Comparison of ENCODE assay signal across 8 cellular contexts in genomic region chr6:43014434-43014909, GRCh38. TPM values are rescaled to one million over a fixed set of nuclear protein-coding genes. Genes with fewer than 3 reads are reported as not detected.
DNase-seq lines count a peak whose midpoint lies in the region; ATAC-seq, FAIRE-seq and TF ChIP-seq lines count a peak whose summit lies in the region.

No MANE protein-coding gene starts in this region.

- peaks cover 8% of the 10 kb centered on the region for H3K79me1 ChIP-seq in H1 (ENCODE audit: low read depth, low read length)

- no peaks in the 10 kb centered on the region for H3K27me3 Mint-ChIP-seq in neural crest cell (ENCODE audit: low read depth)

- H3K4me2 ChIP-seq in OCI-LY3 (ENCODE audit: low read length) (peak overlapping the region; percentile 97), H1 (ENCODE audit: insufficient read depth in 1 of 2, low read depth in 2 of 2, low read length in 2 of 2) (peak overlapping the region; percentile 78 to 90)

- TF ChIP-seq POLR2A in H1 (IDR thresholded peaks at IDR 0.05; ENCODE audit: control extremely low read depth in 1 of 2, low read depth in 2 of 2, low read length in 2 of 2): no peak

- no peaks in the 10 kb centered on the region for H4K20me1 ChIP-seq in OCI-LY3 (ENCODE audit: insufficient read depth, low read length)
- peaks cover 0 to 9% of the 10 kb centered on the region in 2 experiments for H4K20me1 ChIP-seq in H1 (replicated peaks in 1 of 2; ENCODE audit: control insufficient read depth in 1 of 2, insufficient read depth in 2 of 2, low read length in 2 of 2)

- H2BK120ac ChIP-seq in H1 (replicated peaks; ENCODE audit: low read depth, low read length): no peak overlapping the region

- H4K5ac ChIP-seq in H1 (ENCODE audit: insufficient read length, low read depth, low read length): peak overlapping the region; percentile 82

- POLR2A ChIA-PET in H1 (lab: Charles Lee; ENCODE audit: partially characterized antibody): interaction anchor here (0.9 to 27.9 kb wide), 17 partner anchors 11 to 161 kb away, joined by 3 to 584 read pairs (median 6); partner anchors contain the start of genes CNPY3, CUL7, KLC4 and MRPL2

- ATAC-seq in HG03175 (IDR thresholded peaks at IDR 0.05; ENCODE audit: unreplicated experiment) (no peak), GM18517 (IDR thresholded peaks at IDR 0.05; ENCODE audit: unreplicated experiment) (no peak), GM19452 (IDR thresholded peaks at IDR 0.05; ENCODE audit: unreplicated experiment) (no peak)

- no peak for FAIRE-seq in H1 (lab: Jason Lieb, UNC)

- peak overlapping the region; percentile 96 for H3K27ac Mint-ChIP-seq in neural crest cell (ENCODE audit: unreplicated experiment)

- H4K91ac ChIP-seq in H1 (replicated peaks; ENCODE audit: insufficient read length, low read length): peak overlapping the region; percentile 36

- DNase-seq in GM12864 (ENCODE audit: low read depth): no peak
- no peak for DNase-seq in H1 (ENCODE audit: low read depth in 1 of 2, low spot score in 2 of 2)
- DNase-seq in neural crest cell (ENCODE audit: low read depth, low spot score): no peak
- DNase-seq in NCI-H2107 (lab: John Stamatoyannopoulos, UW): no peak

- H3K9ac ChIP-seq in OCI-LY3 (ENCODE audit: low read length) (peak overlapping the region; percentile 87), H1 (replicated peaks in 1 of 4; ENCODE audit: extremely low read depth in 1 of 4, low read depth in 3 of 4, low read length in 3 of 4) (peak overlapping the region in 3 of 4 experiments; percentile 68 to 81 (median 77); a peak in 6 of 7 replicates)

- H3K4me1 Mint-ChIP-seq in neural crest cell: peaks cover 30% of the 10 kb centered on the region

- peak overlapping the region; percentile 75 for H3K56ac ChIP-seq in H1 (replicated peaks; ENCODE audit: insufficient read length, low read depth, low read length)

- H4K8ac ChIP-seq in H1 (ENCODE audit: extremely low read depth, insufficient read depth, low read length): no peak overlapping the region

- H3K36me3 ChIP-seq in OCI-LY3 (replicated peaks; ENCODE audit: low read depth, low read length): peaks cover 43% of the 10 kb centered on the region
- peaks cover 16 to 46% (median 38%) of the 10 kb centered on the region in 4 experiments for H3K36me3 ChIP-seq in H1 (ENCODE audit: control insufficient read depth in 2 of 4, insufficient read depth in 4 of 4, low read length in 3 of 4)

- H3K9me3 ChIP-seq in OCI-LY3 (ENCODE audit: insufficient read depth, low read length) (no peaks in the 10 kb centered on the region), H1 (ENCODE audit: insufficient read depth in 2 of 2, low read depth in 1 of 2, low read length in 1 of 2) (no peaks in the 10 kb centered on the region)

- TF ChIP-seq RAD21 in H1 (IDR thresholded peaks at IDR 0.05 in 1 of 2, conservative IDR thresholded peaks at IDR 0.05 in 1 of 2; ENCODE audit: low read depth in 2 of 2, low read length in 2 of 2): no peak

- no peaks in the 10 kb centered on the region for H3K27me3 ChIP-seq in OCI-LY3 (ENCODE audit: low read depth, low read length)
- H3K27me3 ChIP-seq in H1 (replicated peaks in 1 of 4; ENCODE audit: control insufficient read depth in 3 of 4, extremely low read depth in 1 of 4, insufficient read depth in 3 of 4, low read length in 3 of 4): no peaks in the 10 kb centered on the region

- no peak for TF ChIP-seq CTCF in GM12864 (IDR thresholded peaks at IDR 0.05; ENCODE audit: low read depth, low read length, missing control alignments)
- TF ChIP-seq CTCF in OCI-LY3 (IDR thresholded peaks at IDR 0.05; ENCODE audit: low read depth, low read length): no peak
- TF ChIP-seq CTCF in H1 (IDR thresholded peaks at IDR 0.05; ENCODE audit: control extremely low read depth in 1 of 3, insufficient read depth in 1 of 3, low read depth in 1 of 3, low read length in 3 of 3): no peak
- TF ChIP-seq CTCF in neural crest cell (conservative IDR thresholded peaks at IDR 0.05): no peak

- H3K23me2 ChIP-seq in H1 (ENCODE audit: low read depth, low read length): peaks cover 7% of the 10 kb centered on the region

- no peak overlapping the region for H3K23ac ChIP-seq in H1 (ENCODE audit: insufficient read length)

- H3K9me3 Mint-ChIP-seq in neural crest cell: no peaks in the 10 kb centered on the region

- peak overlapping the region; percentile 52; the same call in 1 of the 2 replicates for H2AFZ ChIP-seq in OCI-LY3 (ENCODE audit: low read depth, low read length)
- no peak overlapping the region for H2AFZ ChIP-seq in H1 (ENCODE audit: low read length)

- H2BK15ac ChIP-seq in H1 (ENCODE audit: low read length): peak overlapping the region; percentile 75; the same call in 1 of the 2 replicates

- no peak overlapping the region for H2BK20ac ChIP-seq in H1 (ENCODE audit: low read length)

- peak overlapping the region; percentile 82 for H3K4me3 ChIP-seq in GM12864 (ENCODE audit: low read depth, low read length)
- H3K4me3 ChIP-seq in OCI-LY3 (ENCODE audit: low read length): peak overlapping the region; percentile 90
- peak overlapping the region; percentile 76 to 99 (median 88) for H3K4me3 ChIP-seq in H1 (ENCODE audit: extremely low read depth in 1 of 4, insufficient read depth in 2 of 4, low read depth in 3 of 4, low read length in 4 of 4)

- H2BK12ac ChIP-seq in H1 (ENCODE audit: low read depth, low read length): peak overlapping the region; percentile 53; the same call in 1 of the 2 replicates

- TF ChIP-seq EP300 in H1 (IDR thresholded peaks at IDR 0.05; ENCODE audit: borderline replicate concordance in 1 of 2, low read depth in 2 of 2, low read length in 2 of 2): no peak

- no peak overlapping the region for H3K14ac ChIP-seq in H1 (ENCODE audit: insufficient read length)

- WGBS in H1 (ENCODE audit: extremely low coverage in 1 of 2, insufficient coverage in 1 of 2, insufficient read length in 1 of 2, insufficient replicate concordance in 2 of 2, low coverage in 1 of 2, low lambda C conversion rate in 2 of 2, missing lambda C conversion rate in 1 of 2), 2 experiments: 5% methylated on average over 6 of the region's 7 CpGs; no CpG with 5 or more reads in 1 of the 2 experiments

- H3K4ac ChIP-seq in H1 (replicated peaks; ENCODE audit: insufficient read length, low read depth, low read length): peak overlapping the region; percentile 17

- CTCF ChIA-PET in H1 (lab: Charles Lee; ENCODE audit: partially characterized antibody): interaction anchor here (0.6 to 2.2 kb wide), 13 partner anchors 27 to 530 kb away, joined by 3 to 9 read pairs (median 3); partner anchors contain the start of genes GNMT and PTK7

- H3K36me3 Mint-ChIP-seq in neural crest cell (ENCODE audit: low read depth): peaks cover 4% of the 10 kb centered on the region

- peak overlapping the region; percentile 97 for H3K4me3 Mint-ChIP-seq in neural crest cell

- peak overlapping the region; percentile 84 for H2AK5ac ChIP-seq in H1 (ENCODE audit: low read depth, low read length)

- peak overlapping the region; percentile 91 for H2BK5ac ChIP-seq in H1 (ENCODE audit: low read depth, low read length)

- H3K4me1 ChIP-seq in OCI-LY3 (ENCODE audit: low read length) (peaks cover 15% of the 10 kb centered on the region), H1 (replicated peaks in 1 of 4; ENCODE audit: control insufficient read depth in 3 of 4, insufficient read depth in 4 of 4, low read length in 3 of 4) (peaks cover 0 to 9% (median 4%) of the 10 kb centered on the region in 4 experiments; a peak in 6 of 7 replicates)

- peak overlapping the region; percentile 75 for H3K18ac ChIP-seq in H1 (ENCODE audit: extremely low read depth, low read length)

- peaks cover 31% of the 10 kb centered on the region for H3K79me2 ChIP-seq in OCI-LY3 (ENCODE audit: low read length)
- peaks cover 3 to 45% of the 10 kb centered on the region in 2 experiments; a peak in 2 of 4 replicates for H3K79me2 ChIP-seq in H1 (ENCODE audit: control insufficient read depth in 1 of 2, insufficient read depth in 2 of 2, low read length in 2 of 2)

- H3K27ac ChIP-seq in OCI-LY3 (ENCODE audit: low read length): peak overlapping the region; percentile 20
- peak overlapping the region; percentile 54 for H3K27ac ChIP-seq in H1 (ENCODE audit: low read depth, low read length)

RNA-seq across cellular contexts. Expression of gene KLHDC3, which starts 0.4 kb away (rescaled TPM):
- 181 and 182 TPM in 2 replicates for total RNA-seq in H1 (2021; fragmentation: NEBNext Ultra II Directional; extraction: Animal tissue kit (Norgen Biotek cat#: 25700))
- 203 and 240 TPM in 2 replicates for polyA plus RNA-seq in H1 (2011; rRNA removed)
- 158 TPM for polyA plus RNA-seq in H1 (2011; cell fraction: cytosol; rRNA removed)
- polyA plus RNA-seq in H1 (2011; cell fraction: nucleus; rRNA removed): 180 TPM
- polyA plus RNA-seq in H1 (2012, experiment 1 of 2): 138 to 202 TPM (median 196 TPM) in 4 replicates
- polyA plus RNA-seq in H1 (2012, experiment 2 of 2): 279 TPM
- polyA plus RNA-seq in H1 (2013, experiment 1 of 2): 94.2 TPM
- polyA plus RNA-seq in H1 (2013, experiment 2 of 2): 96.3 TPM
- 177 and 199 TPM in 2 replicates for polyA minus RNA-seq in H1 (2011; rRNA and poly(A)+ RNA removed)
- polyA minus RNA-seq in H1 (2011; cell fraction: cytosol; rRNA and poly(A)+ RNA removed): 73.0 TPM
- 57.7 TPM for polyA minus RNA-seq in H1 (2011; cell fraction: nucleus; rRNA and poly(A)+ RNA removed)
- total RNA-seq in neural crest cell: 105 and 109 TPM in 2 replicates

RNA-seq across cellular contexts. Expression of gene MEA1, which starts 0.7 kb away (rescaled TPM):
- 94.2 and 102 TPM in 2 replicates for total RNA-seq in H1 (2021; fragmentation: NEBNext Ultra II Directional; extraction: Animal tissue kit (Norgen Biotek cat#: 25700))
- polyA plus RNA-seq in H1 (2011; rRNA removed): 96.2 and 96.4 TPM in 2 replicates
- 127 TPM for polyA plus RNA-seq in H1 (2011; cell fraction: cytosol; rRNA removed)
- 65.1 TPM for polyA plus RNA-seq in H1 (2011; cell fraction: nucleus; rRNA removed)
- 131 to 151 TPM (median 132 TPM) in 4 replicates for polyA plus RNA-seq in H1 (2012, experiment 1 of 2)
- polyA plus RNA-seq in H1 (2012, experiment 2 of 2): 125 TPM
- polyA plus RNA-seq in H1 (2013, experiment 1 of 2): 95.6 TPM
- 109 TPM for polyA plus RNA-seq in H1 (2013, experiment 2 of 2)
- 51.5 and 66.2 TPM in 2 replicates for polyA minus RNA-seq in H1 (2011; rRNA and poly(A)+ RNA removed)
- 32.3 TPM for polyA minus RNA-seq in H1 (2011; cell fraction: cytosol; rRNA and poly(A)+ RNA removed)
- polyA minus RNA-seq in H1 (2011; cell fraction: nucleus; rRNA and poly(A)+ RNA removed): 32.8 TPM
- 94.7 and 102 TPM in 2 replicates for total RNA-seq in neural crest cell

RNA-seq across cellular contexts. Expression of gene RRP36, which starts 7.0 kb away (rescaled TPM):
- total RNA-seq in H1 (2021; fragmentation: NEBNext Ultra II Directional; extraction: Animal tissue kit (Norgen Biotek cat#: 25700)): 89.6 and 92.3 TPM in 2 replicates
- polyA plus RNA-seq in H1 (2011; rRNA removed): 20.6 and 33.9 TPM in 2 replicates
- polyA plus RNA-seq in H1 (2011; cell fraction: cytosol; rRNA removed): 48.7 TPM
- polyA plus RNA-seq in H1 (2011; cell fraction: nucleus; rRNA removed): 32.2 TPM
- polyA plus RNA-seq in H1 (2012, experiment 1 of 2): 88.5 to 96.8 TPM (median 92.1 TPM) in 4 replicates
- polyA plus RNA-seq in H1 (2012, experiment 2 of 2): 53.2 TPM
- 85.3 TPM for polyA plus RNA-seq in H1 (2013, experiment 1 of 2)
- polyA plus RNA-seq in H1 (2013, experiment 2 of 2): 82.7 TPM
- polyA minus RNA-seq in H1 (2011; rRNA and poly(A)+ RNA removed): 51.2 and 56.1 TPM in 2 replicates
- 22.2 TPM for polyA minus RNA-seq in H1 (2011; cell fraction: cytosol; rRNA and poly(A)+ RNA removed)
- polyA minus RNA-seq in H1 (2011; cell fraction: nucleus; rRNA and poly(A)+ RNA removed): 29.4 TPM
- total RNA-seq in neural crest cell: 89.1 and 93.4 TPM in 2 replicates

RNA-seq across cellular contexts. Expression of gene PPP2R5D, which starts 30.1 kb away (rescaled TPM):
- 52.1 and 52.4 TPM in 2 replicates for total RNA-seq in H1 (2021; fragmentation: NEBNext Ultra II Directional; extraction: Animal tissue kit (Norgen Biotek cat#: 25700))
- 55.7 and 68.1 TPM in 2 replicates for polyA plus RNA-seq in H1 (2011; rRNA removed)
- polyA plus RNA-seq in H1 (2011; cell fraction: cytosol; rRNA removed): 62.8 TPM
- polyA plus RNA-seq in H1 (2011; cell fraction: nucleus; rRNA removed): 84.9 TPM
- 53.0 to 61.3 TPM (median 58.4 TPM) in 4 replicates for polyA plus RNA-seq in H1 (2012, experiment 1 of 2)
- 57.5 TPM for polyA plus RNA-seq in H1 (2012, experiment 2 of 2)
- polyA plus RNA-seq in H1 (2013, experiment 1 of 2): 40.6 TPM
- polyA plus RNA-seq in H1 (2013, experiment 2 of 2): 38.3 TPM
- polyA minus RNA-seq in H1 (2011; rRNA and poly(A)+ RNA removed): 86.8 and 99.6 TPM in 2 replicates
- 27.6 TPM for polyA minus RNA-seq in H1 (2011; cell fraction: cytosol; rRNA and poly(A)+ RNA removed)
- polyA minus RNA-seq in H1 (2011; cell fraction: nucleus; rRNA and poly(A)+ RNA removed): 26.3 TPM
- total RNA-seq in neural crest cell: 67.5 and 67.6 TPM in 2 replicates

RNA-seq across cellular contexts. Expression of gene PEX6, which starts 35.5 kb away (rescaled TPM):
- total RNA-seq in H1 (2021; fragmentation: NEBNext Ultra II Directional; extraction: Animal tissue kit (Norgen Biotek cat#: 25700)): 11.7 and 12.5 TPM in 2 replicates
- 6.4 and 11.6 TPM in 2 replicates for polyA plus RNA-seq in H1 (2011; rRNA removed)
- 9.2 TPM for polyA plus RNA-seq in H1 (2011; cell fraction: cytosol; rRNA removed)
- polyA plus RNA-seq in H1 (2011; cell fraction: nucleus; rRNA removed): 29.3 TPM
- 8.5 to 13.3 TPM (median 13.1 TPM) in 4 replicates for polyA plus RNA-seq in H1 (2012, experiment 1 of 2)
- polyA plus RNA-seq in H1 (2012, experiment 2 of 2): 13.0 TPM
- 5.4 TPM for polyA plus RNA-seq in H1 (2013, experiment 1 of 2)
- 4.6 TPM for polyA plus RNA-seq in H1 (2013, experiment 2 of 2)
- 7.5 and 10.5 TPM in 2 replicates for polyA minus RNA-seq in H1 (2011; rRNA and poly(A)+ RNA removed)
- polyA minus RNA-seq in H1 (2011; cell fraction: cytosol; rRNA and poly(A)+ RNA removed): 9.2 TPM
- polyA minus RNA-seq in H1 (2011; cell fraction: nucleus; rRNA and poly(A)+ RNA removed): 7.4 TPM
- total RNA-seq in neural crest cell: 21.7 and 22.5 TPM in 2 replicates
